16 cellular contexts compared by ENCODE assay signal in genomic region chrX:17078031-17078730, GRCh38.
A peak's percentile ranks its signal among the peaks of the same experiment; 100 is the strongest.
DNase-seq lines count a peak whose midpoint lies in the region; ATAC-seq and TF ChIP-seq lines count a peak whose summit lies in the region.
"Had no signal": no experiment of that assay in that cellular context is flagged by ENCODE, and none has a peak within 500 bp of the region (broad histone marks: within the 10 kb centered on the region; RNA-seq: fewer than 3 reads in every experiment).

No MANE protein-coding gene starts in this region.

- CTCF ChIA-PET in RWPE1 (lab: Yijun Ruan, JAX) = no interaction called here

- H3K27ac ChIP-seq in RWPE1 = peak overlapping the region; percentile 56
- H3K27ac ChIP-seq: hepatocyte, SJSA1, skin epidermis had no signal

- DNase-seq in ELR (ENCODE audit: low read depth) (peak; percentile 20), RWPE1 (ENCODE audit: low spot score) (no peak), fibroblast of peridontal ligament (ENCODE audit: extremely low read depth) (peak; percentile 56), retinal pigment epithelial cell (ENCODE audit: low read depth) (peak; percentile 6), DMS114 treated with DMSO at 0.1 percent for 48 hours (lab: John Stamatoyannopoulos, UW; ENCODE audit: unreplicated experiment) (no peak)
- DNase-seq in activated effector memory CD4-positive, alpha-beta T cell treated with anti-CD3 and anti-CD28 coated beads, Interleukin-2, amount 50 U/mL, for 16 hours = no peak
- DNase-seq: activated CD4-positive, CD25-positive, alpha-beta regulatory T cell treated with anti-CD3 and anti-CD28 coated beads, Interleukin-2, amount 50 U/mL, for 72 hours; mucosa of descending colon; NCI-H1048; NCI-H82 had no signal

- ATAC-seq in HG03432 (IDR thresholded peaks at IDR 0.05; ENCODE audit: unreplicated experiment) (no peak), GM21717 (IDR thresholded peaks at IDR 0.05; ENCODE audit: unreplicated experiment) (no peak)
- ATAC-seq: activated T-helper 17 cell treated with anti-CD3 and anti-CD28 coated beads, Interleukin-2, amount 50 U/mL, for 72 hours; mucosa of descending colon had no signal

- TF ChIP-seq CTCF in RWPE1 (conservative IDR thresholded peaks at IDR 0.05; ENCODE audit: low read depth) = no peak
- no peak for TF ChIP-seq CTCF in retinal pigment epithelial cell (conservative IDR thresholded peaks at IDR 0.05; ENCODE audit: low read depth, low read length)

- no peak overlapping the region for H3K4me3 ChIP-seq in retinal pigment epithelial cell (ENCODE audit: low read length)
- H3K4me3 ChIP-seq: hepatocyte, mucosa of descending colon, SJSA1, skin epidermis had no signal

- POLR2A ChIA-PET in RWPE1 (lab: Yijun Ruan, JAX; ENCODE audit: low non-redundant PET) = no interaction called here

Comparison
In these comparisons a context has a peak if more than half of its experiments do, and no peak if none do; other contexts are left out.
1. DNase-seq: peak in ELR (single experiment), fibroblast of peridontal ligament (single experiment) and retinal pigment epithelial cell (single experiment); none in RWPE1 (single experiment), DMS114 treated with DMSO at 0.1 percent for 48 hours (single experiment) and activated effector memory CD4-positive, alpha-beta T cell treated with anti-CD3 and anti-CD28 coated beads, Interleukin-2, amount 50 U/mL, for 16 hours (single experiment).